20 cellular contexts compared by ENCODE assay signal in the genomic region with DNA sequence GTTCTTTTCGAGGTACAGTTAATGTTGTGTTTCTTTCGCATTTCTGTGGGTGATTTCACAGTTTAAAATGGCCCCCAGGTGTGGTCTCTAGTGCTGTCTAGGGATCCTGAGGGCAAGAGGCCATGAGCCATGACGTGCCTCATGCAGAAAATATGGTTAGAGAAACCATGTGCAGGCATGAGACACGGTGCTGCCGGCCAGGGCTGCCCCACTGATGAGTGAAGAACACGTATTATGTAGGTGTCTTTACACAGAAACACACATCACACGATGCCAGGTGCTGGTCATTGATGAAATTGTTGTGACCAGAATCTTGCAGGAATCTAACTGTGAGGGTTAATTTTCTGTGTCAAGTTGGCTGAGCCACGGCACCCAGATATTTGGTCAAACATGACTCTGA.
"Had no signal": no experiment of that assay in that cellular context is flagged by ENCODE, and none has a peak within 500 bp of the region (broad histone marks: within the 10 kb centered on the region; RNA-seq: fewer than 3 reads in every experiment).

No MANE protein-coding gene starts in this region.

- H3K36me3 Mint-ChIP-seq: neural progenitor cell; stimulated activated naive B cell treated with anti-CD40 and anti-IgM and Interleukin-4, amounts not matched to agents 10 μg/mL and 1 μg/mL and 100 μg/mL, for 72 hours had no signal

- H3K27ac Mint-ChIP-seq: naive thymus-derived CD8-positive, alpha-beta T cell; stimulated activated naive B cell treated with anti-CD40 and anti-IgM and Interleukin-4, amounts not matched to agents 10 μg/mL and 1 μg/mL and 100 μg/mL, for 72 hours had no signal

- FAIRE-seq: endothelial cell of umbilical vein, urothelium cell line had no signal

- H3K36me3 ChIP-seq: colonic mucosa, neural progenitor cell, sigmoid colon, tibial nerve had no signal

- H3K4me1 ChIP-seq: colonic mucosa, sigmoid colon, testis, tibial nerve had no signal

- H3K79me2 ChIP-seq: hepatocyte had no signal

- H3K9ac ChIP-seq: neural progenitor cell had no signal

- H3K4me3 Mint-ChIP-seq: naive thymus-derived CD8-positive, alpha-beta T cell; stimulated activated naive B cell treated with anti-CD40 and anti-IgM and Interleukin-4, amounts not matched to agents 10 μg/mL and 1 μg/mL and 100 μg/mL, for 72 hours; stimulated activated naive CD8-positive, alpha-beta T cell treated with anti-CD3 and anti-CD28 coated beads, Interleukin-15, amount 100 ng/mL, for 72 hours had no signal

- ATAC-seq: mucosa of descending colon; naive thymus-derived CD8-positive, alpha-beta T cell; stimulated activated naive CD8-positive, alpha-beta T cell treated with anti-CD3 and anti-CD28 coated beads, Interleukin-15, amount 100 ng/mL, for 72 hours had no signal

- DNase-seq: colonic mucosa; dermis blood vessel endothelial cell; foreskin melanocyte; mammary epithelial cell; mucosa of descending colon; naive thymus-derived CD8-positive, alpha-beta T cell; occipital lobe; posterior cingulate gyrus; sigmoid colon; stimulated activated CD4-positive, alpha-beta T cell treated with anti-CD3 and anti-CD28 coated beads, Interleukin-2, amount 100 ng/mL, for 24 hours; stimulated activated CD4-positive, alpha-beta T cell treated with anti-CD3 and anti-CD28 coated beads, Interleukin-4, amount 100 ng/mL, for 4 hours; stimulated activated naive B cell treated with anti-CD40 and anti-IgM and Interleukin-4, amounts not matched to agents 10 μg/mL and 1 μg/mL and 100 μg/mL, for 72 hours; stimulated activated naive CD8-positive, alpha-beta T cell treated with anti-CD3 and anti-CD28 coated beads, Interleukin-15, amount 100 ng/mL, for 72 hours; testis had no signal

- H2AFZ ChIP-seq: hepatocyte, neural progenitor cell had no signal

- H3K4me2 ChIP-seq: hepatocyte, neural progenitor cell had no signal

- H3K27ac ChIP-seq: colonic mucosa, hepatocyte, neural progenitor cell, sigmoid colon, skin epidermis, testis, tibial nerve had no signal

- H3K4me3 ChIP-seq: colonic mucosa, hepatocyte, mucosa of descending colon, neural progenitor cell, sigmoid colon, skin epidermis, testis, tibial nerve had no signal

- H3K9me3 Mint-ChIP-seq: naive thymus-derived CD8-positive, alpha-beta T cell; neural progenitor cell; stimulated activated naive B cell treated with anti-CD40 and anti-IgM and Interleukin-4, amounts not matched to agents 10 μg/mL and 1 μg/mL and 100 μg/mL, for 72 hours; stimulated activated naive CD8-positive, alpha-beta T cell treated with anti-CD3 and anti-CD28 coated beads, Interleukin-15, amount 100 ng/mL, for 72 hours had no signal

- H3K27me3 ChIP-seq: colonic mucosa, hepatocyte, neural progenitor cell, sigmoid colon, testis, tibial nerve had no signal

- H3K4me1 Mint-ChIP-seq: naive thymus-derived CD8-positive, alpha-beta T cell; stimulated activated naive B cell treated with anti-CD40 and anti-IgM and Interleukin-4, amounts not matched to agents 10 μg/mL and 1 μg/mL and 100 μg/mL, for 72 hours; stimulated activated naive CD8-positive, alpha-beta T cell treated with anti-CD3 and anti-CD28 coated beads, Interleukin-15, amount 100 ng/mL, for 72 hours had no signal

- H3K9me3 ChIP-seq: colonic mucosa, sigmoid colon, testis had no signal
